20 cellular contexts compared by ENCODE assay signal in the genomic region with DNA sequence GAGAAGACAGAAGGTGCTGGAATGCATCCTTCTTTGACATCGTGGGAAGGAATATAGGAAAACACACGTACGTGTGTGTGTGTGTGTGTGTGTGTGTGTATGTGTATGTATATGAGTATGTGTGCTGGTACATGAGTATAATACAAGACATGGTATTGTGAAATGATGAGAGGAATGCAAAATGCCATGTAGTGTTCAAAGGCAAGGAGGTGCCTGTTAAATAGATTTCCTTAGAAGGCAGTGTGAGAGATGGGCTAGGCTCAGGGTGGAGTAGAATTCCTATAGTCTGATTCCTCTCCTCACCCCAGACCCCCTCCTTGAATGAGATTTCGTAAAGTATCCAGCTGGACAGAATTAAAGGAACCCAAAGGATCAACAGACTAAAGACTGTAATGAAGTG. TPM values are rescaled to one million over a fixed set of nuclear protein-coding genes. Genes with fewer than 3 reads are reported as not detected.
DNase-seq lines count a peak whose midpoint lies in the region; ATAC-seq, FAIRE-seq and TF ChIP-seq lines count a peak whose summit lies in the region.
"Had no signal": no experiment of that assay in that cellular context is flagged by ENCODE, and none has a peak within 500 bp of the region (broad histone marks: within the 10 kb centered on the region; RNA-seq: fewer than 3 reads in every experiment).

No MANE protein-coding gene starts in this region.

- no peak overlapping the region for H3K9ac ChIP-seq in GM23248
- no peak overlapping the region for H3K9ac ChIP-seq in astrocyte (ENCODE audit: low read length)

- H3K79me2 ChIP-seq in GM23248 (ENCODE audit: insufficient read depth) (no peaks in the 10 kb centered on the region), astrocyte (ENCODE audit: insufficient read depth, low read length) (no peaks in the 10 kb centered on the region)

- DNase-seq in GM23248 (peak; percentile 51), astrocyte (ENCODE audit: low read depth) (peak; percentile 76), foreskin keratinocyte (peak; percentile 45 to 83), type B pancreatic cell (ENCODE audit: extremely low spot score, unreplicated experiment) (no peak), OCI-M2 (lab: John Stamatoyannopoulos, UW; ENCODE audit: unreplicated experiment) (no peak), lower leg skin (ENCODE audit: low spot score in 2 of 2) (no peak)
- no peak for DNase-seq in activated CD4-positive, CD25-positive, alpha-beta regulatory T cell (lab: John Stamatoyannopoulos, UW)
- DNase-seq: activated CD4-positive, alpha-beta T cell treated with anti-CD3 and anti-CD28 coated beads for 4 hours; activated T-cell treated with anti-CD3 and anti-CD28 coated beads, Interleukin-2, amount 50 U/mL, for 4 hours; amniotic stem cell; Caco-2; effector CD8-positive, alpha-beta T cell; hypothalamus; NCI-H1105; NCI-H2227 treated with DMSO at 0.1 percent for 48 hours; right lobe of liver; stimulated activated naive CD4-positive, alpha-beta T cell; T-helper 17 cell had no signal

- peak overlapping the region; percentile 31; the same call in 1 of the 2 replicates for H3K27ac ChIP-seq in GM23248
- H3K27ac ChIP-seq in astrocyte (ENCODE audit: low read depth, low read length): no peak overlapping the region
- H3K27ac ChIP-seq in foreskin keratinocyte: no peak overlapping the region
- H3K27ac ChIP-seq: right lobe of liver had no signal

- H3K4me3 ChIP-seq in GM23248 (no peak overlapping the region), astrocyte (ENCODE audit: insufficient read depth, low read depth, low read length) (no peak overlapping the region), lower leg skin (ENCODE audit: low read depth, poor library complexity, severe bottlenecking) (no peak overlapping the region)
- H3K4me3 ChIP-seq: right lobe of liver had no signal

- H3K27me3 ChIP-seq in GM23248 (replicated peaks; ENCODE audit: insufficient read depth): no peaks in the 10 kb centered on the region
- H3K27me3 ChIP-seq in astrocyte (ENCODE audit: insufficient read depth, low read length): no peaks in the 10 kb centered on the region
- no peaks in the 10 kb centered on the region for H3K27me3 ChIP-seq in foreskin keratinocyte
- H3K27me3 ChIP-seq: right lobe of liver had no signal

- H3K4me1 Mint-ChIP-seq in astrocyte (ENCODE audit: low read depth, unreplicated experiment) (peaks cover 29% of the 10 kb centered on the region), type B pancreatic cell (ENCODE audit: unreplicated experiment) (peaks cover 11% of the 10 kb centered on the region)
- H3K4me1 Mint-ChIP-seq: neural crest cell had no signal

- H3K9me3 Mint-ChIP-seq in astrocyte (ENCODE audit: unreplicated experiment) (no peaks in the 10 kb centered on the region), type B pancreatic cell (no peaks in the 10 kb centered on the region)
- H3K9me3 Mint-ChIP-seq: activated T-cell treated with anti-CD3 and anti-CD28 coated beads, Interleukin-2, amount 50 U/mL, for 4 hours had no signal

- H3K9me3 ChIP-seq in GM23248 (ENCODE audit: low read depth): no peaks in the 10 kb centered on the region
- H3K9me3 ChIP-seq in astrocyte (ENCODE audit: insufficient read depth, low read depth, low read length): no peaks in the 10 kb centered on the region
- H3K9me3 ChIP-seq: Caco-2, right lobe of liver had no signal

- no peaks in the 10 kb centered on the region for H3K9me2 ChIP-seq in GM23248 (ENCODE audit: insufficient read depth)

- TF ChIP-seq POLR2A in lower leg skin (IDR thresholded peaks at IDR 0.05): no peak

- H3K27me3 Mint-ChIP-seq in astrocyte (ENCODE audit: low read depth, unreplicated experiment): no peaks in the 10 kb centered on the region
- H3K27me3 Mint-ChIP-seq in type B pancreatic cell: no peaks in the 10 kb centered on the region
- H3K27me3 Mint-ChIP-seq: T-helper 17 cell had no signal

- TF ChIP-seq CTCF in astrocyte (IDR thresholded peaks at IDR 0.05; ENCODE audit: insufficient read depth, low read depth, low read length) (no peak), foreskin keratinocyte (conservative IDR thresholded peaks at IDR 0.05) (no peak), type B pancreatic cell (conservative IDR thresholded peaks at IDR 0.05) (no peak), lower leg skin (IDR thresholded peaks at IDR 0.05) (no peak)

- H2AFZ ChIP-seq in GM23248: no peak overlapping the region
- H2AFZ ChIP-seq in astrocyte (ENCODE audit: low read depth, low read length): no peak overlapping the region

- H3K4me1 ChIP-seq in GM23248 (ENCODE audit: insufficient read depth): peaks cover 24% of the 10 kb centered on the region
- H3K4me1 ChIP-seq in astrocyte (ENCODE audit: insufficient read depth, low read length): peaks cover 1% of the 10 kb centered on the region
- H3K4me1 ChIP-seq in foreskin keratinocyte: no peaks in the 10 kb centered on the region

- in situ Hi-C loops in GM23248 (cut with MboI): no loop called here

- H3K36me3 Mint-ChIP-seq in astrocyte (ENCODE audit: low read depth, unreplicated experiment) (peaks cover 7% of the 10 kb centered on the region), type B pancreatic cell (peaks cover 30% of the 10 kb centered on the region)

- intact Hi-C loops in lower leg skin (cut with DNase I; ENCODE audit: low total_unique reads): no loop called here

- no peaks in the 10 kb centered on the region for H4K20me1 ChIP-seq in GM23248 (ENCODE audit: insufficient read depth)
- H4K20me1 ChIP-seq in astrocyte (ENCODE audit: insufficient read depth, low read length): no peaks in the 10 kb centered on the region

- H3K4me2 ChIP-seq in GM23248 (ENCODE audit: unreplicated experiment) (no peak overlapping the region), astrocyte (ENCODE audit: low read length) (no peak overlapping the region)

- no peak for ATAC-seq in foreskin keratinocyte
- ATAC-seq: activated T-cell treated with anti-CD3 and anti-CD28 coated beads, Interleukin-2, amount 50 U/mL, for 4 hours; HepG2; right lobe of liver; T-helper 17 cell had no signal

- H3K4me3 Mint-ChIP-seq in astrocyte (ENCODE audit: unreplicated experiment) (no peak overlapping the region), type B pancreatic cell (peak overlapping the region; percentile 29)
- H3K4me3 Mint-ChIP-seq: activated T-cell treated with anti-CD3 and anti-CD28 coated beads, Interleukin-2, amount 50 U/mL, for 4 hours; neural crest cell; T-helper 17 cell had no signal

- H3K27ac Mint-ChIP-seq in astrocyte (ENCODE audit: unreplicated experiment) (peak overlapping the region; percentile 79), type B pancreatic cell (peak overlapping the region; percentile 90)
- H3K27ac Mint-ChIP-seq: T-helper 17 cell had no signal

- WGBS in GM23248 (ENCODE audit: low coverage in 1 of 2, low lambda C conversion rate in 2 of 2, missing lambda C conversion rate in 2 of 2), 2 experiments: 61% methylated on average over 4 of the region's 4 CpGs
- 81 to 83% methylated on average over 4 of the region's 4 CpGs for WGBS in lower leg skin, 2 donors

- FAIRE-seq in astrocyte (lab: Jason Lieb, UNC): no peak
- FAIRE-seq: HepG2 had no signal

- H3F3A ChIP-seq in GM23248 (ENCODE audit: insufficient read depth): peaks cover 15% of the 10 kb centered on the region

- H3K36me3 ChIP-seq in GM23248 (ENCODE audit: low read depth): no peaks in the 10 kb centered on the region; the same call in 1 of the 2 replicates
- peaks cover 2% of the 10 kb centered on the region for H3K36me3 ChIP-seq in astrocyte (ENCODE audit: insufficient read depth, low read length)

RNA-seq across cellular contexts. Expression of a gene that starts 11.1 kb away (rescaled TPM):
- total RNA-seq in GM23248 (2014; rRNA removed; shearing (Covaris generic)): 0.65 TPM in 1 of 2 replicates, not detected in the other
- polyA plus RNA-seq in GM23248 (2016; fragmentation: Nextera tagmentation; extraction: Ambion mirVana): not detected in 2 replicates
- 0.67 and 1.6 TPM in 2 replicates for total RNA-seq in astrocyte
- total RNA-seq in foreskin keratinocyte: 0.25 TPM in 1 of 2 replicates, not detected in the other
- polyA plus RNA-seq in foreskin keratinocyte: not detected in 2 replicates
- 0.46 and 1.1 TPM in 2 replicates for total RNA-seq in type B pancreatic cell (ENCODE audit: low replicate concordance)
- 1 to 10 TPM in 2 of 4 donors, not detected in 2; 1.3 to 2.7 TPM for total RNA-seq in lower leg skin

Comparison
In these comparisons a context has a peak if more than half of its experiments do, and no peak if none do; other contexts are left out.
1. DNase-seq: peak in GM23248 (single experiment), astrocyte (single experiment) and foreskin keratinocyte (2 of 2); none in type B pancreatic cell (single experiment), activated CD4-positive, CD25-positive, alpha-beta regulatory T cell (0 of 4), OCI-M2 (single experiment) and lower leg skin (0 of 2).